Comparison of ENCODE assay signal across 8 cellular contexts in the genomic region with DNA sequence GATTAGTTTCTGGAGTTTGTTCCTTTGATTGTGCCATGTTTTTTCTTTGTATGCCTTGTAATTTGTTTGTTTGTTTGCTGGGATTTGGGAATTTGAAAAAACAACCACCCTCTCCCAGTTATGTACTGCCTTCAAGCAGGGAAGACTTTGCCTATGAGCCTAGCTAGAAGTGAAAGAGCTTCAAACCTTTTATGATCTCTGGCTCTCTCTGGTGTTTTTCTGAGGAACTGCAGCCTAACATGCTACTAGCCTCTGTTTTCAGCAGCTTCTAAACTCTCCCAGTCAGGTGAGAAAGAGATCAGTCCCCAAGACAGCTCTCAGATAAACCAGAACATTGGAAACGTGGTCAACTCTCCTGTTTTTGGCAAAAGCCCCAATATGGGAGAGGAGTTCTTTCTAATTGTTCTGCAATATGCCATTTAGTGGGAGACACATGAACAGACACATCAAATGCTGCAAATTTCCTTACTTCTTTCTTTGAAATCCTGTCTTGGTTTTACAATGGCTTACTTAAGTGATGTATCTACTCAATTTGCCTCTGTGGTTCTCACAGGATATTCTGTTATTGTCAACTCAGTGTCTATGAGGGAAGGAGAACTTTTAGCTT. TPM values are rescaled to one million over a fixed set of nuclear protein-coding genes. Genes with fewer than 3 reads are reported as not detected.
DNase-seq lines count a peak whose midpoint lies in the region; ATAC-seq, FAIRE-seq and TF ChIP-seq lines count a peak whose summit lies in the region.

No MANE protein-coding gene starts in this region.

- peak; percentile 90 for ATAC-seq in GM19397 (IDR thresholded peaks at IDR 0.05; ENCODE audit: unreplicated experiment)
- peak; percentile 92 for ATAC-seq in HG03442 (IDR thresholded peaks at IDR 0.05; ENCODE audit: unreplicated experiment)
- peak; percentile 75 to 81 for ATAC-seq in naive B cell (ENCODE audit: low read depth in 2 of 2)

- no peaks in the 10 kb centered on the region for H3K9me3 ChIP-seq in tibial artery

- no peak overlapping the region for H3K27ac Mint-ChIP-seq in naive B cell

- peak; percentile 93 for FAIRE-seq in D721Med (lab: Jason Lieb, UNC)

- H3K36me3 Mint-ChIP-seq in naive B cell: no peaks in the 10 kb centered on the region

- H3K27ac ChIP-seq in tibial artery: no peak overlapping the region

- TF ChIP-seq CTCF in D721Med (IDR thresholded peaks at IDR 0.05; ENCODE audit: insufficient read depth, missing control alignments): peak; percentile 90
- TF ChIP-seq CTCF in tibial artery (IDR thresholded peaks at IDR 0.05): peak; percentile 83 to 88

- H3K27me3 ChIP-seq in tibial artery: no peaks in the 10 kb centered on the region

- intact Hi-C loops in tibial artery (cut with DNase I; ENCODE audit: low total_unique reads): no loop called here

- no peaks in the 10 kb centered on the region for H3K36me3 ChIP-seq in tibial artery

- H3K4me3 ChIP-seq in tibial artery: no peak overlapping the region

- H3K4me1 ChIP-seq in tibial artery: no peaks in the 10 kb centered on the region

- peaks cover 0 to 7% (median 0%) of the 10 kb centered on the region in 7 donors for H3K9me3 Mint-ChIP-seq in naive B cell

- no peak overlapping the region for H3K4me3 Mint-ChIP-seq in naive B cell

- DNase-seq in D721Med (ENCODE audit: insufficient read length, low spot score) (no peak), NCI-H460 (ENCODE audit: extremely low read depth, low read depth) (peak; percentile 58), epidermal melanocyte (ENCODE audit: insufficient read length, low spot score) (peak; percentile 67), naive B cell (peak; percentile 58), tibial artery (peak in 1 of 2 donors; percentile 33)
- DNase-seq in activated CD4-positive, alpha-beta T cell treated with anti-CD3 and anti-CD28 coated beads for 48 hours: peak; percentile 55

- peaks cover 0 to 23% (median 19%) of the 10 kb centered on the region in 3 donors for H3K27me3 Mint-ChIP-seq in naive B cell

- H3K4me1 Mint-ChIP-seq in naive B cell: no peaks in the 10 kb centered on the region

RNA-seq across cellular contexts. Expression of gene SERINC1, which starts 58.9 kb away (rescaled TPM):
- 80.1 and 94.1 TPM in 2 replicates for total RNA-seq in NCI-H460 (2014; rRNA removed; shearing (Covaris generic))
- polyA plus RNA-seq in NCI-H460 (2014; cell fraction: nucleus; rRNA removed): 31.8 and 53.3 TPM in 2 replicates
- 100 to 1,000 TPM in 1 of 6 donors, 10 to 100 TPM in 5; 78.5 to 121 (median 83.5) TPM for polyA plus RNA-seq in naive B cell (ENCODE audit: low read depth in 6 of 6)
